In the genomic region with DNA sequence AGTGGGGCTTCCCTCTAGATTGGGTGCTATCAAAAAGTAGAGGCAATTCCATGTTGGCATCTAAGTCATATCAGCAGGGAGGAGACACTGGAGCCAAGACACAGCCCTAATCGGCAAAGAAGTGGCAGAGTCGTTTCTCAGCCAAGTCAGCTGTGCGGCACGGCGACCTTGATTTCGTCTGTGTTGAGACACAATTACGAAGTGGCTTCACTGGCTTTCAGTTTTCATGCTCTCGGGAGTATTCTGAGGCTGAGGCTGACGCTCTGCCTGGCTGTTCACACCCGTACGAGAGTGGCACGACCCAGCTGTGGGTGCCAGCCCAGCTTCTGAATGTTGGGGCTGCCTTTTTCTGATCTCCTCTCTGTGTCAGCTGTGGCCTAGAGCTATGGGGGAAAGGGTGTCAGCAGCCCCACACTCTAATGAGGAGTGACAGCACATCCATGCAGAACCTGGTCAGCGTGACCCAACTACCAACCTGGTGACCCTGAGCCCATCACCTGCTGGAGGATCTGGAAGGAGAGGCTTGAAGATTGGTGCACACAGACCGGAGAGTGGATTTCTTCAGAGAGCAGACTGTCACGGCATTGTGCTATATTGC, we compare ENCODE assay signal across 26 cellular contexts.
DNase-seq lines count a peak whose midpoint lies in the region; ATAC-seq, FAIRE-seq and TF ChIP-seq lines count a peak whose summit lies in the region.
"Had no signal": no experiment of that assay in that cellular context is flagged by ENCODE, and none has a peak within 500 bp of the region (broad histone marks: within the 10 kb centered on the region; RNA-seq: fewer than 3 reads in every experiment).

No MANE protein-coding gene starts in this region.

- H3K4me1 ChIP-seq in HepG2 (ENCODE audit: insufficient read depth, low read length) (no peaks in the 10 kb centered on the region), right lobe of liver (no peaks in the 10 kb centered on the region), endodermal cell (ENCODE audit: control insufficient read depth, insufficient read depth, low read length) (no peaks in the 10 kb centered on the region), tibial nerve (no peaks in the 10 kb centered on the region)
- H3K4me1 ChIP-seq: BE2C had no signal

- DNase-seq in HepG2 (ENCODE audit: low spot score) (no peak), right lobe of liver (no peak), endodermal cell (peak; percentile 28), posterior vena cava (ENCODE audit: low spot score) (peak; percentile 69), ecto neural progenitor cell (ENCODE audit: low spot score) (no peak), tibial nerve (ENCODE audit: low spot score in 2 of 2) (no peak)
- DNase-seq: BE2C, DMS53, GDM1, HCEC 1CT, IMR-90, NCI-H1105 treated with DMSO at 0.1 percent for 48 hours, NCI-H1694, NCI-H2081, NCI-H2171 treated with DMSO at 0.1 percent for 48 hours, NCI-H524 treated with DMSO at 0.1 percent for 48 hours, NCI-H82, OCI-M1, Right ventricle myocardium superior had no signal

- no peaks in the 10 kb centered on the region for H3K79me2 ChIP-seq in HepG2 (ENCODE audit: insufficient read depth, low read length)

- POLR2A ChIA-PET in HepG2 (lab: Yijun Ruan, JAX) = no interaction called here

- H3K9me3 ChIP-seq in HepG2 (ENCODE audit: low read length) = no peaks in the 10 kb centered on the region
- no peaks in the 10 kb centered on the region for H3K9me3 ChIP-seq in right lobe of liver
- H3K9me3 ChIP-seq in endodermal cell (ENCODE audit: control insufficient read depth, low read length) = no peaks in the 10 kb centered on the region
- H3K9me3 ChIP-seq in tibial nerve = peaks cover 0 to 4% (median 0%) of the 10 kb centered on the region in 4 donors
- H3K9me3 ChIP-seq: BE2C had no signal

- H3K36me3 ChIP-seq in HepG2 (replicated peaks in 1 of 2; ENCODE audit: control insufficient read depth in 1 of 2, insufficient read depth in 2 of 2, low read length in 2 of 2) (no peaks in the 10 kb centered on the region), right lobe of liver (no peaks in the 10 kb centered on the region), endodermal cell (ENCODE audit: control insufficient read depth, insufficient read depth, low read length) (no peaks in the 10 kb centered on the region), tibial nerve (no peaks in the 10 kb centered on the region)
- H3K36me3 ChIP-seq: BE2C had no signal

- TF ChIP-seq POLR2A in HepG2 (IDR thresholded peaks at IDR 0.05; ENCODE audit: insufficient read depth in 1 of 2, low read depth in 2 of 2, low read length in 2 of 2) = no peak
- no peak for TF ChIP-seq POLR2A in right lobe of liver (IDR thresholded peaks at IDR 0.05)
- TF ChIP-seq POLR2A in tibial nerve (IDR thresholded peaks at IDR 0.05) = no peak

- TF ChIP-seq CTCF in HepG2 (CRISPR knock-in tag; IDR thresholded peaks at IDR 0.05) = no peak
- no peak for TF ChIP-seq CTCF in right lobe of liver (IDR thresholded peaks at IDR 0.05)
- TF ChIP-seq CTCF in endodermal cell (conservative IDR thresholded peaks at IDR 0.05) = no peak
- no peak for TF ChIP-seq CTCF in tibial nerve (IDR thresholded peaks at IDR 0.05)

- peak; percentile 28; the same call in 1 of the 3 replicates for ATAC-seq in HepG2
- no peak for ATAC-seq in right lobe of liver
- ATAC-seq in GM18858 (IDR thresholded peaks at IDR 0.05; ENCODE audit: unreplicated experiment) = no peak
- ATAC-seq: GM23338 had no signal

- no peaks in the 10 kb centered on the region for H3K36me3 Mint-ChIP-seq in endodermal cell (ENCODE audit: low read depth)

- H3K4me3 Mint-ChIP-seq in endodermal cell = no peak overlapping the region
- H3K4me3 Mint-ChIP-seq: GM23338 had no signal

- no peak overlapping the region for H3K4me2 ChIP-seq in HepG2 (ENCODE audit: low read depth, low read length)
- H3K4me2 ChIP-seq: GM23338, KMS-11 had no signal

- TF ChIP-seq EP300 in HepG2 (IDR thresholded peaks at IDR 0.05; ENCODE audit: low read depth in 2 of 2, low read length in 2 of 2) (no peak), HepG2 (CRISPR knock-in tag; IDR thresholded peaks at IDR 0.05; ENCODE audit: borderline replicate concordance) (no peak), tibial nerve (IDR thresholded peaks at IDR 0.05) (no peak)

- no peak for TF ChIP-seq RAD21 in HepG2 (CRISPR knock-in tag; IDR thresholded peaks at IDR 0.05)

- no peak overlapping the region for H3K27ac Mint-ChIP-seq in endodermal cell
- H3K27ac Mint-ChIP-seq: GM23338 had no signal

- FAIRE-seq in HepG2 (lab: Jason Lieb, UNC) = no peak
- FAIRE-seq: A204.1, D721Med, GM18507, HTR-8/SVneo had no signal

- H3K4me3 ChIP-seq in HepG2 (replicated peaks in 1 of 3; ENCODE audit: insufficient read depth in 1 of 3, low read depth in 2 of 3, low read length in 3 of 3) (no peak overlapping the region), right lobe of liver (no peak overlapping the region), endodermal cell (ENCODE audit: low read length) (no peak overlapping the region), tibial nerve (no peak overlapping the region)
- H3K4me3 ChIP-seq: GM23338 had no signal

- no peaks in the 10 kb centered on the region for H4K20me1 ChIP-seq in HepG2 (ENCODE audit: insufficient read depth, low read length)

- H3K9ac ChIP-seq in HepG2 (ENCODE audit: insufficient read depth, low read depth, low read length) (no peak overlapping the region), endodermal cell (ENCODE audit: extremely low read depth, low read length, poor library complexity, severe bottlenecking) (no peak overlapping the region)
- H3K9ac ChIP-seq: KMS-11 had no signal

- H3K27me3 ChIP-seq in HepG2 (ENCODE audit: control insufficient read depth in 1 of 2, insufficient read depth in 2 of 2, low read length in 2 of 2) (peaks cover 6 to 47% of the 10 kb centered on the region in 2 experiments; a peak in 4 of 5 replicates), right lobe of liver (no peaks in the 10 kb centered on the region), endodermal cell (ENCODE audit: control insufficient read depth, insufficient read depth, low read length, poor library complexity, severe bottlenecking) (no peaks in the 10 kb centered on the region), tibial nerve (no peaks in the 10 kb centered on the region)
- H3K27me3 ChIP-seq: BE2C had no signal

- peaks cover 15% of the 10 kb centered on the region for H3K9me3 Mint-ChIP-seq in endodermal cell

- BruUV-seq in HepG2 (replicated peaks; lab: Mats Ljungman, UMichigan) = no TSS peak

- no peak overlapping the region for H2AFZ ChIP-seq in HepG2 (ENCODE audit: low read length)
- H2AFZ ChIP-seq: GM23338 had no signal

- in situ Hi-C loops in HepG2 (cut with HindIII; ENCODE audit: extremely low pct_ligation_motif_present, low pct_unique_long_range_greater_than_20kb) = no loop called here

- no peaks in the 10 kb centered on the region for H3K4me1 Mint-ChIP-seq in endodermal cell
- H3K4me1 Mint-ChIP-seq: GM23338 had no signal

- no peaks in the 10 kb centered on the region for H3K27me3 Mint-ChIP-seq in endodermal cell (ENCODE audit: insufficient read depth)

- WGBS in HepG2 (ENCODE audit: low lambda C conversion rate) = 14% methylated on average over 10 of the region's 15 CpGs
- WGBS in right lobe of liver (ENCODE audit: insufficient coverage, low coverage, low lambda C conversion rate, missing lambda C conversion rate) = 75% methylated on average over 14 of the region's 15 CpGs
- WGBS in endodermal cell (ENCODE audit: insufficient coverage in 1 of 2, insufficient read length in 1 of 2), 2 experiments = 89 to 93% methylated on average over 11 to 15 of the region's 15 CpGs
- 87 to 89% methylated on average over 15 of the region's 15 CpGs for WGBS in tibial nerve, 2 donors

- intact Hi-C loops in HepG2 (cut with micrococcal nuclease; ENCODE audit: unreplicated experiment) (no loop called here), right lobe of liver (cut with DNase I) (no loop called here), posterior vena cava (cut with DNase I) (no loop called here)

- CTCF ChIA-PET in HepG2 (lab: Yijun Ruan, JAX; ENCODE audit: low intra/inter-chr PET ratio, low total read pairs) = no interaction called here

- H3K27ac ChIP-seq in HepG2 (ENCODE audit: extremely low read length, insufficient read depth, low read length) = no peak overlapping the region
- H3K27ac ChIP-seq in right lobe of liver = no peak overlapping the region
- no peak overlapping the region for H3K27ac ChIP-seq in endodermal cell (ENCODE audit: low read depth, low read length)
- no peak overlapping the region for H3K27ac ChIP-seq in tibial nerve
- H3K27ac ChIP-seq: KMS-11 had no signal

TF ChIP-seq in HepG2, 621 proteins besides CTCF, POLR2A, EP300 and RAD21:
- TF ChIP-seq ESRRA (CRISPR knock-in tag; IDR thresholded peaks at IDR 0.05; ENCODE audit: low read depth) = no peak
- TF ChIP-seq ZKSCAN5 (CRISPR knock-in tag; IDR thresholded peaks at IDR 0.05) = no peak
- no peak for TF ChIP-seq ELF3 (CRISPR knock-in tag; IDR thresholded peaks at IDR 0.05)
- TF ChIP-seq, protein P1, sequence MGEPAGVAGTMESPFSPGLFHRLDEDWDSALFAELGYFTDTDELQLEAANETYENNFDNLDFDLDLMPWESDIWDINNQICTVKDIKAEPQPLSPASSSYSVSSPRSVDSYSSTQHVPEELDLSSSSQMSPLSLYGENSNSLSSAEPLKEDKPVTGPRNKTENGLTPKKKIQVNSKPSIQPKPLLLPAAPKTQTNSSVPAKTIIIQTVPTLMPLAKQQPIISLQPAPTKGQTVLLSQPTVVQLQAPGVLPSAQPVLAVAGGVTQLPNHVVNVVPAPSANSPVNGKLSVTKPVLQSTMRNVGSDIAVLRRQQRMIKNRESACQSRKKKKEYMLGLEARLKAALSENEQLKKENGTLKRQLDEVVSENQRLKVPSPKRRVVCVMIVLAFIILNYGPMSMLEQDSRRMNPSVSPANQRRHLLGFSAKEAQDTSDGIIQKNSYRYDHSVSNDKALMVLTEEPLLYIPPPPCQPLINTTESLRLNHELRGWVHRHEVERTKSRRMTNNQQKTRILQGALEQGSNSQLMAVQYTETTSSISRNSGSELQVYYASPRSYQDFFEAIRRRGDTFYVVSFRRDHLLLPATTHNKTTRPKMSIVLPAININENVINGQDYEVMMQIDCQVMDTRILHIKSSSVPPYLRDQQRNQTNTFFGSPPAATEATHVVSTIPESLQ (CRISPR knock-in tag; conservative IDR thresholded peaks at IDR 0.05) = no peak
- TF ChIP-seq ZBTB3 (CRISPR knock-in tag; IDR thresholded peaks at IDR 0.05; ENCODE audit: borderline replicate concordance, low read depth) = no peak
- no peak for TF ChIP-seq NFE2L2 (IDR thresholded peaks at IDR 0.05; ENCODE audit: low read length)

Comparison
In these comparisons a context has a peak if more than half of its experiments do, and no peak if none do; other contexts are left out.
1. DNase-seq: peak in endodermal cell (single experiment) and posterior vena cava (single experiment); none in HepG2 (single experiment), right lobe of liver (0 of 3), ecto neural progenitor cell (single experiment) and tibial nerve (0 of 2).